ENCODE assay signal across 1 cellular context in the genomic region with DNA sequence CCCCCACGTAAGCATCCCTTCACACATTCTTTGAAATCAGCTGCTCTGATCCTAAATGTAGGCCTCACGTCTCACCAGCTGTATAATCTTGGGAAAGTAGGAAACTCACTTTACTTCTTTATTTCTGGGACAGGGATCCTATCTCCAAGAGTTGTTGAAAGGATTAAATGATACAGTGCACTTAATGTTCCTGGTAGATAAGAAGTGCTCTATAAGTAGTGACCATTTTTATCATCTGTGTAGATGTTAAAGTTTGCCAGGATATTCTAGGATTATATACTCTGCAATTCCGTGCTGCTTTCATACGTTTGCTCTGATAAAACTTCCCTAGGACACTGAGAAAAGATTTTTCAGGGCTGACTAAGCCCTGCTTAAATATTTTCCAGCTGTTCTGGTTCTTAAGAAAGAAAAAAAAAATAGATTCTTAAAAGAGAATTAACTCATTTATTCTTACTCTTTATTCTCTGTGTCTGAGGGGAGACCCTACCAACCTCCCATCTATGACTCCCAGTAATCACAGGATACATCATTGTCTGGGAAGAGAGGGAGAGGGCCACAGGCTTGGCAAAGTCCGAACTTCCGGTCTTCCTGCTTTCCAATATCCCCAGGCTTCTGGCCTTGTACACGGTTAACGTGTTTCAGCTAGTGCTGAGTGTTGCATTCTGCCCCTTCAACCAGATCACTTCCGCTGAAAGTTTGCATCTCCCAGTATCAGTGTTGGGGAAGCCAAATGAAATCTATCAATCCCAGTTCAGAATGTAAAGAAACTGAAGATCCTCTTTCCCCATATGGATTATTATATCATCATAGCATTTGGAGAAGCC.
TF ChIP-seq lines count a peak whose summit lies in the region.

No MANE protein-coding gene starts in this region.

TF ChIP-seq in SK-N-SH, 30 proteins besides CTCF, POLR2A, EP300 and RAD21:
- TF ChIP-seq, protein P1, sequence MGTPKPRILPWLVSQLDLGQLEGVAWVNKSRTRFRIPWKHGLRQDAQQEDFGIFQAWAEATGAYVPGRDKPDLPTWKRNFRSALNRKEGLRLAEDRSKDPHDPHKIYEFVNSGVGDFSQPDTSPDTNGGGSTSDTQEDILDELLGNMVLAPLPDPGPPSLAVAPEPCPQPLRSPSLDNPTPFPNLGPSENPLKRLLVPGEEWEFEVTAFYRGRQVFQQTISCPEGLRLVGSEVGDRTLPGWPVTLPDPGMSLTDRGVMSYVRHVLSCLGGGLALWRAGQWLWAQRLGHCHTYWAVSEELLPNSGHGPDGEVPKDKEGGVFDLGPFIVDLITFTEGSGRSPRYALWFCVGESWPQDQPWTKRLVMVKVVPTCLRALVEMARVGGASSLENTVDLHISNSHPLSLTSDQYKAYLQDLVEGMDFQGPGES (IDR thresholded peaks at IDR 0.05; ENCODE audit: low read depth, low read length) = no peak
- TF ChIP-seq, protein P2, sequence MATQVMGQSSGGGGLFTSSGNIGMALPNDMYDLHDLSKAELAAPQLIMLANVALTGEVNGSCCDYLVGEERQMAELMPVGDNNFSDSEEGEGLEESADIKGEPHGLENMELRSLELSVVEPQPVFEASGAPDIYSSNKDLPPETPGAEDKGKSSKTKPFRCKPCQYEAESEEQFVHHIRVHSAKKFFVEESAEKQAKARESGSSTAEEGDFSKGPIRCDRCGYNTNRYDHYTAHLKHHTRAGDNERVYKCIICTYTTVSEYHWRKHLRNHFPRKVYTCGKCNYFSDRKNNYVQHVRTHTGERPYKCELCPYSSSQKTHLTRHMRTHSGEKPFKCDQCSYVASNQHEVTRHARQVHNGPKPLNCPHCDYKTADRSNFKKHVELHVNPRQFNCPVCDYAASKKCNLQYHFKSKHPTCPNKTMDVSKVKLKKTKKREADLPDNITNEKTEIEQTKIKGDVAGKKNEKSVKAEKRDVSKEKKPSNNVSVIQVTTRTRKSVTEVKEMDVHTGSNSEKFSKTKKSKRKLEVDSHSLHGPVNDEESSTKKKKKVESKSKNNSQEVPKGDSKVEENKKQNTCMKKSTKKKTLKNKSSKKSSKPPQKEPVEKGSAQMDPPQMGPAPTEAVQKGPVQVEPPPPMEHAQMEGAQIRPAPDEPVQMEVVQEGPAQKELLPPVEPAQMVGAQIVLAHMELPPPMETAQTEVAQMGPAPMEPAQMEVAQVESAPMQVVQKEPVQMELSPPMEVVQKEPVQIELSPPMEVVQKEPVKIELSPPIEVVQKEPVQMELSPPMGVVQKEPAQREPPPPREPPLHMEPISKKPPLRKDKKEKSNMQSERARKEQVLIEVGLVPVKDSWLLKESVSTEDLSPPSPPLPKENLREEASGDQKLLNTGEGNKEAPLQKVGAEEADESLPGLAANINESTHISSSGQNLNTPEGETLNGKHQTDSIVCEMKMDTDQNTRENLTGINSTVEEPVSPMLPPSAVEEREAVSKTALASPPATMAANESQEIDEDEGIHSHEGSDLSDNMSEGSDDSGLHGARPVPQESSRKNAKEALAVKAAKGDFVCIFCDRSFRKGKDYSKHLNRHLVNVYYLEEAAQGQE (IDR thresholded peaks at IDR 0.05; ENCODE audit: low read depth, low read length) = no peak
- no peak for TF ChIP-seq NRF1 (IDR thresholded peaks at IDR 0.05; ENCODE audit: low read depth, low read length)
- no peak for TF ChIP-seq TCF12 (IDR thresholded peaks at IDR 0.05)
- TF ChIP-seq ELF1 (IDR thresholded peaks at IDR 0.05) = no peak
- TF ChIP-seq YY1 (IDR thresholded peaks at IDR 0.05; ENCODE audit: low read depth) = no peak
- TF ChIP-seq, protein P3, sequence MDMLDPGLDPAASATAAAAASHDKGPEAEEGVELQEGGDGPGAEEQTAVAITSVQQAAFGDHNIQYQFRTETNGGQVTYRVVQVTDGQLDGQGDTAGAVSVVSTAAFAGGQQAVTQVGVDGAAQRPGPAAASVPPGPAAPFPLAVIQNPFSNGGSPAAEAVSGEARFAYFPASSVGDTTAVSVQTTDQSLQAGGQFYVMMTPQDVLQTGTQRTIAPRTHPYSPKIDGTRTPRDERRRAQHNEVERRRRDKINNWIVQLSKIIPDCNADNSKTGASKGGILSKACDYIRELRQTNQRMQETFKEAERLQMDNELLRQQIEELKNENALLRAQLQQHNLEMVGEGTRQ (IDR thresholded peaks at IDR 0.05; ENCODE audit: borderline replicate concordance, low read depth, low read length) = no peak
